21 cellular contexts compared by ENCODE assay signal in the genomic region with DNA sequence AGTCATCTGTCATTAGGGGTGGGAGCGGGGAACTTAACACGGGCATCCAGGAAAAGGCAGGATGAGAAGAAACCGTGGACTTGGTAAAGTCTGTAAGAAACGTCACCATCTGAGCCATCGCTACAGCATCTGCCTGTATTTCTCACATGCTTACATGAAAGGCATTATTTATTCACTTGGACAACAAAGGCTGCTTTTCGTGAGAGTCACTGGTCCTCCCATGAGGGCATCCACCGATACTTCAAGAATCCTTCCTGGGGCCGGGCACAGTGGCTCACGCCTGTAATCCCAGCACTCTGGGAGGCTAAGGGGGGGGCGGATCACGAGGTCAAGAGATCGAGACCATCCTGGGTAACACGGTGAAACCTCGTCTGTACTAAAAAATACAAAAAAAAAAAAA.
"Had no signal": no experiment of that assay in that cellular context is flagged by ENCODE, and none has a peak within 500 bp of the region (broad histone marks: within the 10 kb centered on the region; RNA-seq: fewer than 3 reads in every experiment).

No MANE protein-coding gene starts in this region.

- ATAC-seq: activated CD4-positive, CD25-positive, alpha-beta regulatory T cell treated with anti-CD3 and anti-CD28 coated beads, Interleukin-2, amount 50 U/mL, for 24 hours; natural killer cell; T-helper 17 cell had no signal

- DNase-seq: activated CD4-positive, alpha-beta T cell treated with anti-CD3 and anti-CD28 coated beads for 48 hours; activated CD4-positive, alpha-beta T cell treated with anti-CD3 and anti-CD28 coated beads, Interleukin-2, amount 50 U/mL, for 48 hours; activated CD8-positive, alpha-beta memory T cell treated with anti-CD3 and anti-CD28 coated beads for 24 hours; activated effector memory CD4-positive, alpha-beta T cell treated with Interleukin-2 at 50 U/mL for 16 hours; activated naive CD4-positive, alpha-beta T cell treated with anti-CD3 and anti-CD28 coated beads, Interleukin-2, amount 10 ng/mL, durations not matched to agents 7 days and 5 days; activated naive CD8-positive, alpha-beta T cell treated with anti-CD3 and anti-CD28 coated beads, Interleukin-2, amount 10 ng/mL, durations not matched to agents 7 days and 5 days; amniotic stem cell; dermis blood vessel endothelial cell; effector CD8-positive, alpha-beta T cell; esophagus squamous epithelium; kidney; natural killer cell; retina; SK-N-SH; stimulated activated naive CD4-positive, alpha-beta T cell treated with Interleukin-2 at 50 U/mL for 16 hours; SW 1271; T-helper 17 cell; T1000; upper lobe of left lung; WERI-Rb-1 had no signal
